Comparison of ENCODE assay signal across 8 cellular contexts in genomic region chr10:78972160-78972946, GRCh38.
DNase-seq lines count a peak whose midpoint lies in the region; ATAC-seq and TF ChIP-seq lines count a peak whose summit lies in the region.

No MANE protein-coding gene starts in this region.

- intact Hi-C loops in PC-9 (cut with micrococcal nuclease; ENCODE audit: unreplicated experiment): loop anchor here (2.0 to 5.0 kb wide), 3 partner anchors 175 to 222 kb away; no protein-coding TSS in a partner anchor

- POLR2A ChIA-PET in PC-9 (lab: Charles Lee; ENCODE audit: unreplicated experiment): interaction anchor here (0.7 kb wide), 1 partner anchor 216 kb away, joined by 14 read pairs; no protein-coding TSS in a partner anchor

- 0 out of 2 replicates have a peak overlapping the region, but pooled peaks have one; percentile 68 for H2AFZ ChIP-seq in PC-9

- H3K27me3 ChIP-seq in PC-9 (ENCODE audit: insufficient read depth, low read depth): no peaks in the 10 kb centered on the region

- no peaks in the 10 kb centered on the region for H3K9me2 ChIP-seq in PC-9 (ENCODE audit: insufficient read depth)

- H3K9me3 ChIP-seq in PC-9 (ENCODE audit: insufficient read depth, low read depth) (no peaks in the 10 kb centered on the region), mesodermal cell (ENCODE audit: control insufficient read depth, low read length) (no peaks in the 10 kb centered on the region)

- no peaks in the 10 kb centered on the region for H4K20me1 ChIP-seq in PC-9 (ENCODE audit: insufficient read depth)

- peak overlapping the region; percentile 59; the same call in 1 of the 2 replicates for H3K4me3 ChIP-seq in PC-9
- H3K4me3 ChIP-seq in mesodermal cell (ENCODE audit: extremely low read depth, insufficient read depth, low read length, poor library complexity, severe bottlenecking): no peak overlapping the region

- TF ChIP-seq CTCF in PC-9 (conservative IDR thresholded peaks at IDR 0.05) (no peak), type B pancreatic cell (conservative IDR thresholded peaks at IDR 0.05) (no peak)

- no peak for ATAC-seq in effector memory CD8-positive, alpha-beta T cell (replicated peaks)
- ATAC-seq in HG02642 (IDR thresholded peaks at IDR 0.05; ENCODE audit: poor library complexity, unreplicated experiment) (no peak), GM19023 (IDR thresholded peaks at IDR 0.05; ENCODE audit: unreplicated experiment) (no peak)

- H3K4me1 ChIP-seq in PC-9 (replicated peaks; ENCODE audit: insufficient read depth) (peaks cover 49% of the 10 kb centered on the region), mesodermal cell (ENCODE audit: control insufficient read depth, insufficient read depth, low read length, poor library complexity, severe bottlenecking) (peaks cover 45% of the 10 kb centered on the region)

- WGBS in mesodermal cell (ENCODE audit: insufficient coverage in 2 of 2), 2 experiments: 29 to 36% methylated on average over 8 to 11 of the region's 11 CpGs

- no peaks in the 10 kb centered on the region for H3K27me3 Mint-ChIP-seq in effector memory CD8-positive, alpha-beta T cell
- H3K27me3 Mint-ChIP-seq in type B pancreatic cell: peaks cover 8% of the 10 kb centered on the region

- H3K27ac ChIP-seq in PC-9 (peak overlapping the region; percentile 94), mesodermal cell (ENCODE audit: low read depth, low read length, severe bottlenecking) (peak overlapping the region; percentile 99)

- no peaks in the 10 kb centered on the region for H3K9me3 Mint-ChIP-seq in effector memory CD8-positive, alpha-beta T cell
- H3K9me3 Mint-ChIP-seq in type B pancreatic cell: no peaks in the 10 kb centered on the region

- peak overlapping the region; percentile 59 to 63 for H3K27ac Mint-ChIP-seq in effector memory CD8-positive, alpha-beta T cell
- H3K27ac Mint-ChIP-seq in type B pancreatic cell: peak overlapping the region; percentile 90

- H3K4me2 ChIP-seq in PC-9: peak overlapping the region; percentile 79

- no peaks in the 10 kb centered on the region for H3K79me2 ChIP-seq in PC-9 (ENCODE audit: low read depth)

- H3K36me3 ChIP-seq in PC-9 (ENCODE audit: low read depth): no peaks in the 10 kb centered on the region
- no peaks in the 10 kb centered on the region for H3K36me3 ChIP-seq in mesodermal cell (ENCODE audit: control insufficient read depth, insufficient read depth, low read length)

- H3F3A ChIP-seq in PC-9 (ENCODE audit: insufficient read depth, low read depth): peaks cover 39% of the 10 kb centered on the region

- CTCF ChIA-PET in PC-9 (lab: Charles Lee): no interaction called here

- BruUV-seq in PC-9 (replicated peaks; lab: Mats Ljungman, UMichigan): no TSS peak

- peak; percentile 3 for DNase-seq in COLO668 (lab: John Stamatoyannopoulos, UW; ENCODE audit: unreplicated experiment)
- DNase-seq in PC-9: peak; percentile 73 to 81
- DNase-seq in effector memory CD8-positive, alpha-beta T cell: no peak
- no peak for DNase-seq in type B pancreatic cell (ENCODE audit: extremely low spot score, unreplicated experiment)
- no peak for DNase-seq in activated effector memory CD4-positive, alpha-beta T cell treated with anti-CD3 and anti-CD28 coated beads, Interleukin-2, amount 50 U/mL, for 16 hours

- peaks cover 8% of the 10 kb centered on the region for H3K36me3 Mint-ChIP-seq in effector memory CD8-positive, alpha-beta T cell (ENCODE audit: insufficient read depth)
- H3K36me3 Mint-ChIP-seq in type B pancreatic cell: no peaks in the 10 kb centered on the region

- peak overlapping the region; percentile 58 to 63 for H3K4me3 Mint-ChIP-seq in effector memory CD8-positive, alpha-beta T cell
- peak overlapping the region; percentile 87 for H3K4me3 Mint-ChIP-seq in type B pancreatic cell

- peaks cover 15 to 19% of the 10 kb centered on the region in 2 donors for H3K4me1 Mint-ChIP-seq in effector memory CD8-positive, alpha-beta T cell (ENCODE audit: low read depth in 2 of 2)
- H3K4me1 Mint-ChIP-seq in type B pancreatic cell (ENCODE audit: unreplicated experiment): peaks cover 51% of the 10 kb centered on the region

Comparison
In these comparisons a context has a peak if more than half of its experiments do, and no peak if none do; other contexts are left out.
1. DNase-seq: peak in COLO668 (single experiment) and PC-9 (2 of 2); none in effector memory CD8-positive, alpha-beta T cell (0 of 3), type B pancreatic cell (single experiment) and activated effector memory CD4-positive, alpha-beta T cell treated with anti-CD3 and anti-CD28 coated beads, Interleukin-2, amount 50 U/mL, for 16 hours (single experiment).